In the genomic region with DNA sequence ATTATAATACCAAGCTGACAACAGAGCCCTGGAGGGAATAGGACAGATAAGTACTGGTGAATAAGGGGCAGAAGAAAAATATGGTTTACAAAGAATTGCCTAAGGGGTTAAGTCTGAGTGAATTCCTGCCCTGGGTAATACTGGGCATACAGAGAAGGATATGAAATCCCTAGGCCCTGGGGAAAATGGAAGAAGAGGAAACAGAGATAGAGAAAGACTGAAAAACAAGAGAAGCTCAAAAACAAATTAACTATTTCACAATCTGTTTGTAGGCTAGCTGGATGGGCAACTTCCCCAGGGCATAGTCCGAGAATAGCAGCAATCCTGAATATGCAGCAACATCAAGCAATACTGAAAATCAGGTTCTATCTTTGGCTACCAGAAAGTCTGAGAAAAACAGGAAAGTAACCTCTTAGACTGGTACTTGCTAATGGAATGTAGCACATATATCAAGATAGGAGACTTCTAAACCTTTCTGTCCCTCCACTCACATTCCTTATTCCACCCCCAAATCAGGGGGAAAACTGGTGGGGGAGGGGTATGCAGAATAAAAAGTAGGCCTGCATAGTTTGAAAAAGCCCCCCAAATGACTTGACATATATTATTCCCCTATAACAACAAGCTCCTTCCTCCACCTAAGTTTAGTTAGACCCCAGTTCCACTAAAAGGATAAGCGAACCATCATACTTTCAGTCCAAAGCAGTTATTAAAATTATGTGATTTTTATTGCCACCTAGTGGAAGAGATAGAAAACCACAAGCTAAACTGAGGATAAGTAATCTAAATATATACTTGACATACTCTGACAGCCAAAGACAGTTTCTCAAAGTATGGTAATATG, we compare ENCODE assay signal across 8 cellular contexts. TPM values are rescaled to one million over a fixed set of nuclear protein-coding genes. Genes with fewer than 3 reads are reported as not detected.
DNase-seq lines count a peak whose midpoint lies in the region; ATAC-seq, FAIRE-seq and TF ChIP-seq lines count a peak whose summit lies in the region.

No MANE protein-coding gene starts in this region.

- no peaks in the 10 kb centered on the region for H3K36me3 ChIP-seq in psoas muscle (ENCODE audit: insufficient read depth in 1 of 2, low read depth in 1 of 2)

- peaks cover 10% of the 10 kb centered on the region for H3K4me1 Mint-ChIP-seq in activated naive CD4-positive, alpha-beta T cell treated with anti-CD3 and anti-CD28 coated beads, Interleukin-2, amount 10 ng/mL, durations not matched to agents 7 days and 5 days

- peak; percentile 53 for DNase-seq in NB4 (ENCODE audit: low read depth)
- peak; percentile 33 for DNase-seq in germinal center (ENCODE audit: low spot score)
- no peak for DNase-seq in psoas muscle
- no peak for DNase-seq in activated naive CD4-positive, alpha-beta T cell treated with anti-CD3 and anti-CD28 coated beads, Interleukin-2, amount 10 ng/mL, durations not matched to agents 7 days and 5 days

- CTCF ChIA-PET in activated naive CD4-positive, alpha-beta T cell treated with anti-CD3 and anti-CD28 coated beads, Interleukin-2, amount 10 ng/mL, durations not matched to agents 7 days and 5 days (lab: Charles Lee), result interaction anchor here (0.6 to 3.0 kb wide), 39 partner anchors 9 to 1153 kb away, joined by 3 to 14 read pairs (median 4); no protein-coding TSS in a partner anchor

- intact Hi-C loops in psoas muscle (cut with DNase I), result loop anchor here (1.0 to 5.0 kb wide), 6 partner anchors 269 to 364 kb away; no protein-coding TSS in a partner anchor

- no peak overlapping the region for H3K27ac Mint-ChIP-seq in activated naive CD4-positive, alpha-beta T cell treated with anti-CD3 and anti-CD28 coated beads, Interleukin-2, amount 10 ng/mL, durations not matched to agents 7 days and 5 days

- WGBS in psoas muscle, 3 donors, result 9 to 39% (median 21%) methylated on average over 2 of the region's 2 CpGs

- FAIRE-seq in G401.6 (lab: Jason Lieb, UNC) (peak; percentile 97), TTC549 (lab: Jason Lieb, UNC) (peak; percentile 94)

- peaks cover 20% of the 10 kb centered on the region for H3K4me1 ChIP-seq in psoas muscle

- H3K36me3 Mint-ChIP-seq in activated naive CD4-positive, alpha-beta T cell treated with anti-CD3 and anti-CD28 coated beads, Interleukin-2, amount 10 ng/mL, durations not matched to agents 7 days and 5 days, result peaks cover 6% of the 10 kb centered on the region

- TF ChIP-seq CTCF in NB4 (IDR thresholded peaks at IDR 0.05; ENCODE audit: low read depth, low read length) (peak; percentile 17), psoas muscle (IDR thresholded peaks at IDR 0.05) (peak; percentile 77)

- H3K4me3 ChIP-seq in NB4 (ENCODE audit: low read depth, low read length) (no peak overlapping the region), psoas muscle (peak overlapping the region; percentile 35)

- H3K27me3 ChIP-seq in psoas muscle (ENCODE audit: insufficient read depth in 3 of 3, low read length in 2 of 3), result no peaks in the 10 kb centered on the region

- no peak overlapping the region for H3K27ac ChIP-seq in psoas muscle

- no peaks in the 10 kb centered on the region for H3K27me3 Mint-ChIP-seq in activated naive CD4-positive, alpha-beta T cell treated with anti-CD3 and anti-CD28 coated beads, Interleukin-2, amount 10 ng/mL, durations not matched to agents 7 days and 5 days

- ATAC-seq in psoas muscle, result peak; percentile 75 to 92 (median 81)
- no peak for ATAC-seq in GM19324 (IDR thresholded peaks at IDR 0.05; ENCODE audit: low FRiP score, unreplicated experiment)
- no peak for ATAC-seq in GM18498 (IDR thresholded peaks at IDR 0.05; ENCODE audit: unreplicated experiment)

- no peaks in the 10 kb centered on the region for H3K9me3 ChIP-seq in psoas muscle

- TF ChIP-seq POLR2A in NB4 (IDR thresholded peaks at IDR 0.05; ENCODE audit: extremely low read depth, insufficient read length), result no peak

- no peak overlapping the region for H3K4me3 Mint-ChIP-seq in activated naive CD4-positive, alpha-beta T cell treated with anti-CD3 and anti-CD28 coated beads, Interleukin-2, amount 10 ng/mL, durations not matched to agents 7 days and 5 days

- H3K9me3 Mint-ChIP-seq in activated naive CD4-positive, alpha-beta T cell treated with anti-CD3 and anti-CD28 coated beads, Interleukin-2, amount 10 ng/mL, durations not matched to agents 7 days and 5 days, result no peaks in the 10 kb centered on the region

RNA-seq across cellular contexts. Expression of a gene that starts 20.6 kb away (rescaled TPM):
- total RNA-seq in psoas muscle, result 1 to 10 TPM; 4.8 to 7.2 (median 6.8) TPM
- 1 to 10 TPM; 4.3 to 7.1 (median 5.5) TPM for polyA plus RNA-seq in psoas muscle

RNA-seq across cellular contexts. Expression of a gene that starts 46.4 kb away (rescaled TPM):
- under 1 TPM in 1 of 4 donors, not detected in 3; 0.18 TPM for total RNA-seq in psoas muscle
- polyA plus RNA-seq in psoas muscle, result under 1 TPM in 1 of 3 donors, not detected in 2; 0.03 TPM

Comparison
In these comparisons a context has a peak if more than half of its experiments do, and no peak if none do; other contexts are left out.
1. DNase-seq: peak in NB4 (single experiment) and germinal center (single experiment); none in psoas muscle (0 of 2) and activated naive CD4-positive, alpha-beta T cell treated with anti-CD3 and anti-CD28 coated beads, Interleukin-2, amount 10 ng/mL, durations not matched to agents 7 days and 5 days (single experiment).
2. ATAC-seq: peak in psoas muscle (4 of 4); none in GM19324 (single experiment) and GM18498 (single experiment).